In the genomic region with DNA sequence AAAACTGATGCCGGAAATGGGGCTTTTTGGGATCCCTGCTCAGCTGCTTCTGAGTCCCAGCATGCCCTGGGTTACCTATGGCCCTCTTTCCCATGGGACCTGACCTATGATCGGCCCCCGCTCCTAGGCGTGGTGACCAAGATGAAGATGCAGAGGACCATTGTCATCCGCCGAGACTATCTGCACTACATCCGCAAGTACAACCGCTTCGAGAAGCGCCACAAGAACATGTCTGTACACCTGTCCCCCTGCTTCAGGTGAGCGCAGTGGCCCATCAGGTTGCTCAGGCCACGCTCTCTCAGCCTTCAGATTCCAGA, we compare ENCODE assay signal across 9 cellular contexts. TPM values are rescaled to one million over a fixed set of nuclear protein-coding genes. Genes with fewer than 3 reads are reported as not detected.
A peak's percentile ranks its signal among the peaks of the same experiment; 100 is the strongest.
DNase-seq lines count a peak whose midpoint lies in the region; ATAC-seq and TF ChIP-seq lines count a peak whose summit lies in the region.
"Had no signal": no experiment of that assay in that cellular context is flagged by ENCODE, and none has a peak within 500 bp of the region (broad histone marks: within the 10 kb centered on the region; RNA-seq: fewer than 3 reads in every experiment).

No MANE protein-coding gene starts in this region.

- H3K79me1 ChIP-seq in H9 (ENCODE audit: insufficient read depth, low read depth, low read length, poor library complexity, severe bottlenecking): peaks cover 10% of the 10 kb centered on the region

- no peak overlapping the region for H2BK20ac ChIP-seq in H9 (ENCODE audit: low read depth, low read length, poor library complexity, severe bottlenecking)

- H4K91ac ChIP-seq in H9 (ENCODE audit: insufficient read length, low read depth, low read length): no peak overlapping the region

- no peak overlapping the region for H3K23ac ChIP-seq in H9 (ENCODE audit: insufficient read length, low read depth, low read length)

- DNase-seq in H9 (no peak), fibroblast of lung (ENCODE audit: low read depth in 2 of 2) (no peak), HK-2 (ENCODE audit: unreplicated experiment) (no peak), mucosa of gallbladder (ENCODE audit: low spot score) (no peak), HT-29 (ENCODE audit: low spot score) (no peak)
- DNase-seq: cerebellar nuclear complex had no signal

- H2BK12ac ChIP-seq in H9 (ENCODE audit: insufficient read length, low read depth, low read length): no peak overlapping the region

- WGBS in H9 (ENCODE audit: extremely low coverage, insufficient read length, low lambda C conversion rate): no CpG with 5 or more reads among the region's 12 CpGs

- H3K4me1 Mint-ChIP-seq in H9: peaks cover 22 to 39% of the 10 kb centered on the region in 2 experiments

- H3K36me3 ChIP-seq in fibroblast of lung (ENCODE audit: control insufficient read depth, insufficient read depth, low read length): peaks cover 26% of the 10 kb centered on the region

- no peak for ATAC-seq in HG03469 (IDR thresholded peaks at IDR 0.05; ENCODE audit: unreplicated experiment)

- H3K4me1 ChIP-seq in H9 (ENCODE audit: insufficient read depth, low read length): no peaks in the 10 kb centered on the region; the same call in none of the 2 replicates
- H3K4me1 ChIP-seq in fibroblast of lung (ENCODE audit: control insufficient read depth, extremely low read depth, insufficient read depth, low read length): peaks cover 9% of the 10 kb centered on the region

- H2BK15ac ChIP-seq in H9 (ENCODE audit: low read depth, low read length): no peak overlapping the region

- H2AFZ ChIP-seq in H9 (ENCODE audit: low read length): no peak overlapping the region
- no peak overlapping the region for H2AFZ ChIP-seq in fibroblast of lung (ENCODE audit: low read length)

- H3K4me3 Mint-ChIP-seq in H9: peak overlapping the region; percentile 94

- H2BK120ac ChIP-seq in H9 (ENCODE audit: low read depth, low read length, poor library complexity, severe bottlenecking): no peak overlapping the region

- peaks cover 6% of the 10 kb centered on the region for H3K23me2 ChIP-seq in H9 (ENCODE audit: insufficient read length, low read depth, low read length, poor library complexity, severe bottlenecking)

- H3K9me3 ChIP-seq in H9 (ENCODE audit: control insufficient read depth, low read depth, low read length): no peaks in the 10 kb centered on the region
- no peaks in the 10 kb centered on the region for H3K9me3 ChIP-seq in fibroblast of lung (ENCODE audit: control insufficient read depth, insufficient read depth, low read depth, low read length)

- H2BK5ac ChIP-seq in H9 (ENCODE audit: insufficient read length, low read length): no peak overlapping the region

- H2AK5ac ChIP-seq in H9 (ENCODE audit: insufficient read length, low read length): no peak overlapping the region

- peak overlapping the region; percentile 88 for H3K4me2 ChIP-seq in H9 (ENCODE audit: insufficient read depth, insufficient read length, low read length)
- H3K4me2 ChIP-seq in fibroblast of lung (ENCODE audit: extremely low read depth, insufficient read depth, low read length): peak overlapping the region; percentile 97

- TF ChIP-seq CTCF in H9 (conservative IDR thresholded peaks at IDR 0.05): no peak
- no peak for TF ChIP-seq CTCF in WI38 (IDR thresholded peaks at IDR 0.05; ENCODE audit: low read depth, low read length)
- no peak for TF ChIP-seq CTCF in fibroblast of lung (conservative IDR thresholded peaks at IDR 0.05 in 1 of 2, IDR thresholded peaks at IDR 0.05 in 1 of 2; ENCODE audit: low read depth in 1 of 2, low read length in 2 of 2)

- no peaks in the 10 kb centered on the region for H4K20me1 ChIP-seq in H9 (ENCODE audit: control insufficient read depth, insufficient read depth, insufficient read length)
- H4K20me1 ChIP-seq in fibroblast of lung (ENCODE audit: control insufficient read depth, extremely low read depth, insufficient read depth, low read length): no peaks in the 10 kb centered on the region

- H4K5ac ChIP-seq in H9 (ENCODE audit: insufficient read length, low read depth, low read length): no peak overlapping the region

- H3K9ac ChIP-seq in H9 (ENCODE audit: extremely low read depth, insufficient read length, low read length) (no peak overlapping the region), fibroblast of lung (ENCODE audit: insufficient read depth, low read length) (no peak overlapping the region)

- no peak overlapping the region for H3T11ph ChIP-seq in H9 (ENCODE audit: low read length)

- H3K27me3 Mint-ChIP-seq in H9 (ENCODE audit: low read depth): no peaks in the 10 kb centered on the region

- H3K27ac Mint-ChIP-seq in H9: peak overlapping the region in 2 of 3 experiments; percentile 90 to 99; a peak in 2 of 7 replicates

- H3K4ac ChIP-seq in H9 (ENCODE audit: low read depth, low read length): no peak overlapping the region

- peak overlapping the region; percentile 74 for H3K4me3 ChIP-seq in WI38 (ENCODE audit: low read depth, low read length)
- H3K4me3 ChIP-seq in fibroblast of lung (replicated peaks in 1 of 4; ENCODE audit: control extremely low read depth in 1 of 4, insufficient read depth in 1 of 4, low read depth in 3 of 4, low read length in 4 of 4): peak overlapping the region; percentile 88 to 97 (median 95)
- H3K4me3 ChIP-seq in skin epidermis: peak overlapping the region in 6 of 7 experiments; percentile 74 to 96 (median 92)

- peaks cover 4% of the 10 kb centered on the region; the same call in 1 of the 2 replicates for H3K79me2 ChIP-seq in H9 (ENCODE audit: insufficient read depth, low read length)
- H3K79me2 ChIP-seq in fibroblast of lung (ENCODE audit: control insufficient read depth, insufficient read depth, low read length): peaks cover 28% of the 10 kb centered on the region

- H3K56ac ChIP-seq in H9 (ENCODE audit: insufficient read length, low read depth, low read length): no peak overlapping the region

- H3K36me3 Mint-ChIP-seq in H9 (ENCODE audit: insufficient read depth in 1 of 3, low read depth in 3 of 3): peaks cover 38 to 45% (median 39%) of the 10 kb centered on the region in 3 experiments

- no peak overlapping the region for H4K8ac ChIP-seq in H9 (replicated peaks; ENCODE audit: insufficient read length, low read depth, low read length)

- no peak overlapping the region for H3K27ac ChIP-seq in H9 (ENCODE audit: insufficient read length, low read depth, low read length)
- peak overlapping the region; percentile 92 for H3K27ac ChIP-seq in fibroblast of lung (ENCODE audit: insufficient read depth, low read length)
- H3K27ac ChIP-seq in skin epidermis: peak overlapping the region in 13 of 21 experiments; percentile 92 to 98 (median 97)

- H3K9me3 Mint-ChIP-seq in H9: peaks cover 0 to 3% of the 10 kb centered on the region in 2 experiments; a peak in 1 of 5 replicates

- H3K18ac ChIP-seq in H9 (ENCODE audit: insufficient read length, low read depth, low read length): no peak overlapping the region

- no peak overlapping the region for H3K14ac ChIP-seq in H9 (ENCODE audit: insufficient read depth, low read length)

- H3K27me3 ChIP-seq in H9 (ENCODE audit: insufficient read depth, low read length) (no peaks in the 10 kb centered on the region), fibroblast of lung (ENCODE audit: control insufficient read depth, insufficient read depth, low read length) (no peaks in the 10 kb centered on the region)

RNA-seq across cellular contexts. Expression of gene RPS11, which starts 1.5 kb away (rescaled TPM):
- total RNA-seq in H9 (2021) (2,503 and 2,512 TPM in 2 replicates), fibroblast of lung (2,501 and 4,026 TPM in 2 replicates), mucosa of gallbladder (1,395 TPM)
- 3,448 and 3,634 TPM in 2 replicates for polyA plus RNA-seq in fibroblast of lung
- 2,802 and 3,250 TPM in 2 replicates for polyA plus RNA-seq in fibroblast of lung (2012)
- 1,573 and 1,579 TPM in 2 replicates for polyA minus RNA-seq in fibroblast of lung (ENCODE audit: low replicate concordance)
- total RNA-seq in HT-29 (2014; rRNA removed; shearing (Covaris generic)): 5,724 and 5,984 TPM in 2 replicates

RNA-seq across cellular contexts. Expression of gene RPL13A, which starts 10.3 kb away (rescaled TPM):
- total RNA-seq in H9 (2021) (3,286 and 3,356 TPM in 2 replicates), fibroblast of lung (3,385 and 5,250 TPM in 2 replicates), mucosa of gallbladder (2,400 TPM)
- 1,345 and 1,418 TPM in 2 replicates for polyA plus RNA-seq in fibroblast of lung
- polyA plus RNA-seq in fibroblast of lung (2012): 3,489 and 4,000 TPM in 2 replicates
- polyA minus RNA-seq in fibroblast of lung (ENCODE audit: low replicate concordance): 3,123 and 3,213 TPM in 2 replicates
- 7,406 and 7,983 TPM in 2 replicates for total RNA-seq in HT-29 (2014; rRNA removed; shearing (Covaris generic))

RNA-seq across cellular contexts. Expression of gene FCGRT, which starts 14.7 kb away (rescaled TPM):
- 41.1 and 45.4 TPM in 2 replicates for total RNA-seq in H9 (2021)
- total RNA-seq in fibroblast of lung: 59.0 and 90.1 TPM in 2 replicates
- 30.9 and 31.4 TPM in 2 replicates for polyA plus RNA-seq in fibroblast of lung
- polyA plus RNA-seq in fibroblast of lung (2012): 65.9 and 69.0 TPM in 2 replicates
- 33.5 and 47.4 TPM in 2 replicates for polyA minus RNA-seq in fibroblast of lung (ENCODE audit: low replicate concordance)
- 320 TPM for total RNA-seq in mucosa of gallbladder
- 150 and 176 TPM in 2 replicates for total RNA-seq in HT-29 (2014; rRNA removed; shearing (Covaris generic))

RNA-seq across cellular contexts. Expression of gene FLT3LG, which starts 23.7 kb away (rescaled TPM):
- total RNA-seq in H9 (2021) (2.1 and 2.6 TPM in 2 replicates), fibroblast of lung (3.3 and 4.5 TPM in 2 replicates), mucosa of gallbladder (10.2 TPM)
- 4.3 and 4.4 TPM in 2 replicates for polyA plus RNA-seq in fibroblast of lung
- polyA plus RNA-seq in fibroblast of lung (2012): 20.5 and 20.8 TPM in 2 replicates
- 7.2 and 15.7 TPM in 2 replicates for polyA minus RNA-seq in fibroblast of lung (ENCODE audit: low replicate concordance)
- total RNA-seq in HT-29 (2014; rRNA removed; shearing (Covaris generic)): 1.6 and 2.1 TPM in 2 replicates

RNA-seq across cellular contexts. Expression of gene RCN3, which starts 30.1 kb away (rescaled TPM):
- total RNA-seq in H9 (2021): 14.5 and 15.0 TPM in 2 replicates
- 87.8 and 162 TPM in 2 replicates for total RNA-seq in fibroblast of lung
- polyA plus RNA-seq in fibroblast of lung: 18.8 and 19.8 TPM in 2 replicates
- polyA plus RNA-seq in fibroblast of lung (2012): 132 and 137 TPM in 2 replicates
- polyA minus RNA-seq in fibroblast of lung (ENCODE audit: low replicate concordance): 29.8 and 42.2 TPM in 2 replicates
- total RNA-seq in mucosa of gallbladder: 42.8 TPM
- total RNA-seq in HT-29 (2014; rRNA removed; shearing (Covaris generic)): 17.6 and 25.6 TPM in 2 replicates
